In the genomic region with DNA sequence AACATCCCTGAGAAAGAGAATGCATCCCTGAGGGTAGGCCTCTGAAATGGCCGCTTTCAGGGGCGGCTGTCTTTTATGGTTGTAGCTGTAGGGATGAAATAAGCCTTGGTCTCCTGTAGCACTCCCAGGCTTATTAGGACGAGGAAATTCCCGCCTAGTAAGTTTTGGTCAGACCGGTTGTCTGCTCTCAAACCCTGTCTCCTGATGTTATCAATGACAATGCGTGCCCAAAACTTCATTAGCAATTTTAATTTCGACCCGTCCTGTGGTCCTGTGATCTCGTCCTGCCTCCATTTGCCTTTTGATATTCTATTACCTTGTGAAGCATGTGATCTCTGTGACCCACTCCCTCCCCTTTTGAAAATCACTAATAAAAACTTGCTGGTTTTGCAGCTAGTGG, we compare ENCODE assay signal across 9 cellular contexts. TPM values are rescaled to one million over a fixed set of nuclear protein-coding genes. Genes with fewer than 3 reads are reported as not detected.
"Had no signal": no experiment of that assay in that cellular context is flagged by ENCODE, and none has a peak within 500 bp of the region (broad histone marks: within the 10 kb centered on the region; RNA-seq: fewer than 3 reads in every experiment).

No MANE protein-coding gene starts in this region.

RNA-seq across cellular contexts. Expression of gene PLA2G2A, which starts 10.7 kb away (rescaled TPM):
- total RNA-seq: activated B cell treated with CpG ODN at 0.5 μM for 24 hours; activated CD8-positive, alpha-beta T cell treated with anti-CD3 and anti-CD28 coated beads for 36 hours; activated T-helper 17 cell treated with anti-CD3 and anti-CD28 coated beads, Interleukin-2, amount 50 U/mL, for 72 hours; astrocyte; bronchial epithelial cell; cerebellum; foreskin keratinocyte; T-cell; T-helper 2 cell treated with Interferon-gamma antibody and Interleukin-4, amounts not matched to agents 100 ng/mL and 5 ng/mL, for 36 hours had no signal
- polyA plus RNA-seq: foreskin keratinocyte had no signal
